ENCODE assay signal across 18 cellular contexts in genomic region chr22:35938226-35938625, GRCh38.
"Had no signal": no experiment of that assay in that cellular context is flagged by ENCODE, and none has a peak within 500 bp of the region (broad histone marks: within the 10 kb centered on the region; RNA-seq: fewer than 3 reads in every experiment).

No MANE protein-coding gene starts in this region.

- H3K4me3 ChIP-seq: lung, upper lobe of left lung had no signal

- H3K27me3 ChIP-seq: brain microvascular endothelial cell, neutrophil, upper lobe of left lung had no signal

- ATAC-seq: effector memory CD8-positive, alpha-beta T cell; right cardiac atrium had no signal

- H3K4me1 ChIP-seq: upper lobe of left lung had no signal

- H3K36me3 ChIP-seq: brain microvascular endothelial cell, neutrophil, upper lobe of left lung had no signal

- H3K9me3 ChIP-seq: neutrophil, upper lobe of left lung had no signal

- DNase-seq: activated B cell treated with CpG ODN at 0.5 μM for 24 hours; activated CD4-positive, alpha-beta T cell treated with anti-CD3 and anti-CD28 coated beads, Interleukin-2, amount 10 ng/mL, durations not matched to agents 7 days and 5 days; activated naive CD4-positive, alpha-beta T cell; activated naive CD8-positive, alpha-beta T cell treated with anti-CD3 and anti-CD28 coated beads, Interleukin-2, amount 10 ng/mL, durations not matched to agents 7 days and 5 days; activated T-cell treated with anti-CD3 and anti-CD28 coated beads for 4 hours; anterior cingulate cortex; brain microvascular endothelial cell; effector memory CD8-positive, alpha-beta T cell; glutamatergic neuron; immature natural killer cell; midbrain; right cardiac atrium; small intestine; stimulated activated CD4-positive, alpha-beta T cell treated with anti-CD3 and anti-CD28 coated beads, Interleukin-4, amount 100 ng/mL, for 4 hours; stimulated activated CD8-positive, alpha-beta memory T cell treated with anti-CD3 and anti-CD28 coated beads, Interleukin-4, amount 100 ng/mL, for 48 hours; upper lobe of left lung had no signal

- H3K27ac ChIP-seq: brain microvascular endothelial cell, neutrophil, upper lobe of left lung had no signal
